ENCODE assay signal across 8 cellular contexts in the genomic region with DNA sequence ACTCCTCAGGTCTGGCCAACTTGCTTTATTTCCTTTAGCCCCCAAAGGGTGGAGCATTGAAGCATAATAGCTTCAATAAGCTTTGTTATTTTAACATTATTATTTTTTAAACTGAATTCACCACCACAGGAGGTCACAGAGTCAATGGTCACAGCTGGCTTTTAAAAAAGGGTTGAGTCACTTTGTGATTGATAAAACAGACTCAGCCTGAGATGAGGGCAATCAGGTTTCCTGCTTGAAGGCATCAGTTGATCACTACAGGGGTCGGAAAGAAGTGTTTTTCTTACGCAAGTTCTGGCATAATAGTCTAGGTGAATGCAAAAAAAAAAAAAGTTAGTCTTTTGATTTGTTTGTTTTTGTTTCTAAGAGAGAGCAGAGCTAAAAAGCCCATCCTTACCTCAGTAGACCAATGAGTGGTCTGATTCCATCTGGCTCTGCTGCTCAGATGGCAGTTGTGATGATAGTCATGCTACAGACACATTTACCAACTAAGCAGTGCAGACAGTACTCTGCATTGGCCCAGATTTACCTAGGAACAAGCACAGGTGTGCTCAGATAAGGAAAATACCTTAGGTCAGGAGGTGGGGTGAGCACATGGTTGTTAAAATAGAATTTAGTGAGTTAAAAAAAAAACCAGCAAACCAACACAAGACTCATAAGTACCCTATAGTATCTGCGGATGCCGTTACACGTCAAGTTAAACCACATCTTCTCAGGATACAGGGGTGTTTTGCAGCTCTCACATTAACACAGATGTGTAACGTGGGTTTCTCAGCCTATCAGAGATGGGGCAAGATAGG. TPM values are rescaled to one million over a fixed set of nuclear protein-coding genes. Genes with fewer than 3 reads are reported as not detected.
DNase-seq lines count a peak whose midpoint lies in the region; ATAC-seq and TF ChIP-seq lines count a peak whose summit lies in the region.

No MANE protein-coding gene starts in this region.

- H3K4me1 ChIP-seq in left ventricle myocardium inferior: peaks cover 16% of the 10 kb centered on the region
- peaks cover 62% of the 10 kb centered on the region for H3K4me1 ChIP-seq in OCI-LY7 (ENCODE audit: insufficient read depth, low read length, poor library complexity, severe bottlenecking)
- peaks cover 11% of the 10 kb centered on the region for H3K4me1 ChIP-seq in upper lobe of right lung

- intact Hi-C loops in left ventricle myocardium inferior (cut with micrococcal nuclease): no loop called here
- intact Hi-C loops in Right ventricle myocardium superior (cut with DNase I): no loop called here
- intact Hi-C loops in OCI-LY7 (cut with micrococcal nuclease; ENCODE audit: unreplicated experiment): loop anchor here (1.0 to 10.0 kb wide), 9 partner anchors 76 to 933 kb away; a partner anchor contains a TSS
- intact Hi-C loops in upper lobe of right lung (cut with DNase I): no loop called here

- CTCF ChIA-PET in OCI-LY7 (lab: Charles Lee; ENCODE audit: unreplicated experiment): interaction anchor here (1.0 kb wide), 1 partner anchor 10 kb away, joined by 3 read pairs; no protein-coding TSS in a partner anchor

- H4K20me1 ChIP-seq in OCI-LY7 (ENCODE audit: insufficient read depth, low read length): no peaks in the 10 kb centered on the region

- peak overlapping the region; percentile 39 for H3K4me3 ChIP-seq in left ventricle myocardium inferior
- peak overlapping the region; percentile 69 for H3K4me3 ChIP-seq in OCI-LY7 (ENCODE audit: low read depth, low read length, poor library complexity, severe bottlenecking)
- peak overlapping the region; percentile 30 for H3K4me3 ChIP-seq in upper lobe of right lung

- peak overlapping the region; percentile 91 for H3K4me2 ChIP-seq in OCI-LY7 (ENCODE audit: low read length)

- no peak overlapping the region for H3K27ac ChIP-seq in left ventricle myocardium inferior (replicated peaks)
- H3K27ac ChIP-seq in OCI-LY7 (ENCODE audit: low read depth, low read length, poor library complexity, severe bottlenecking): peak overlapping the region; percentile 99
- peak overlapping the region; percentile 71 for H3K27ac ChIP-seq in upper lobe of right lung
- no peak overlapping the region for H3K27ac ChIP-seq in substantia nigra (ENCODE audit: low read depth, low read length, poor library complexity, severe bottlenecking)

- peaks cover 14% of the 10 kb centered on the region; the same call in 1 of the 2 replicates for H3K79me2 ChIP-seq in OCI-LY7 (ENCODE audit: insufficient read depth, low read depth, low read length)

- peak overlapping the region; percentile 91; the same call in 1 of the 2 replicates for H2AFZ ChIP-seq in OCI-LY7 (ENCODE audit: low read length)

- DNase-seq in left ventricle myocardium inferior: no peak
- DNase-seq in Right ventricle myocardium superior: no peak
- peak; percentile 61 for DNase-seq in OCI-LY7 (ENCODE audit: low spot score)
- DNase-seq in germinal center (ENCODE audit: low spot score): peak; percentile 32
- DNase-seq in upper lobe of right lung: no peak
- no peak for DNase-seq in superior temporal gyrus (ENCODE audit: extremely low spot score)
- no peak for DNase-seq in SKM-1 treated with dmso at 0.1 percent for 144 hours (lab: John Stamatoyannopoulos, UW; ENCODE audit: unreplicated experiment)
- no peak for DNase-seq in substantia nigra (lab: John Stamatoyannopoulos, UW)

- POLR2A ChIA-PET in OCI-LY7 (lab: Charles Lee): interaction anchor here (0.5 to 2.8 kb wide), 11 partner anchors 8 to 590 kb away, joined by 3 to 38 read pairs (median 5); no protein-coding TSS in a partner anchor

- BruUV-seq in OCI-LY7 (replicated peaks; lab: Mats Ljungman, UMichigan): TSS peak; percentile 95

- H3K36me3 ChIP-seq in left ventricle myocardium inferior (no peaks in the 10 kb centered on the region), OCI-LY7 (ENCODE audit: insufficient read depth, low read length) (no peaks in the 10 kb centered on the region), upper lobe of right lung (no peaks in the 10 kb centered on the region)

- ATAC-seq in Right ventricle myocardium superior (ENCODE audit: poor library complexity) (no peak), upper lobe of right lung (peak; percentile 53)

- H3K9me3 ChIP-seq in left ventricle myocardium inferior (replicated peaks) (no peaks in the 10 kb centered on the region), OCI-LY7 (ENCODE audit: low read length) (no peaks in the 10 kb centered on the region), upper lobe of right lung (no peaks in the 10 kb centered on the region)

- H3K27me3 ChIP-seq in left ventricle myocardium inferior (ENCODE audit: low read depth) (peaks cover 77% of the 10 kb centered on the region), upper lobe of right lung (peaks cover 4% of the 10 kb centered on the region)

- no peaks in the 10 kb centered on the region for H3K9me2 ChIP-seq in OCI-LY7 (ENCODE audit: insufficient read depth, low read length)

- TF ChIP-seq CTCF in left ventricle myocardium inferior (IDR thresholded peaks at IDR 0.05; ENCODE audit: borderline replicate concordance) (no peak), OCI-LY7 (conservative IDR thresholded peaks at IDR 0.05; ENCODE audit: low read length) (no peak), upper lobe of right lung (IDR thresholded peaks at IDR 0.05) (no peak)

RNA-seq across cellular contexts. Expression of a gene that starts 22.6 kb away (rescaled TPM):
- not detected for total RNA-seq in left ventricle myocardium inferior
- not detected for total RNA-seq in Right ventricle myocardium superior
- total RNA-seq in OCI-LY7 (2014; rRNA removed; shearing (Covaris generic)): not detected in 2 replicates
- not detected in 2 replicates for total RNA-seq in OCI-LY7 (2022)
- total RNA-seq in upper lobe of right lung: not detected

RNA-seq across cellular contexts. Expression of a gene that starts 35.9 kb away (rescaled TPM):
- total RNA-seq in left ventricle myocardium inferior (not detected), Right ventricle myocardium superior (not detected), OCI-LY7 (2022) (not detected in 2 replicates), upper lobe of right lung (not detected)
- not detected in 2 replicates for total RNA-seq in OCI-LY7 (2014; rRNA removed; shearing (Covaris generic))

Comparison
In these comparisons a context has a peak if more than half of its experiments do, and no peak if none do; other contexts are left out.
1. DNase-seq: peak in OCI-LY7 (single experiment) and germinal center (single experiment); none in left ventricle myocardium inferior (single experiment), Right ventricle myocardium superior (single experiment), upper lobe of right lung (single experiment), superior temporal gyrus (single experiment), SKM-1 treated with dmso at 0.1 percent for 144 hours (single experiment) and substantia nigra (0 of 49).
2. H3K27ac ChIP-seq: peak in OCI-LY7 (single experiment) and upper lobe of right lung (single experiment); none in left ventricle myocardium inferior (single experiment) and substantia nigra (single experiment).
3. Peak in every context shown above with its lines, with median percentiles within 50 percentile points of each other: H3K4me3 ChIP-seq.